Comparison of ENCODE assay signal across 30 cellular contexts in the genomic region with DNA sequence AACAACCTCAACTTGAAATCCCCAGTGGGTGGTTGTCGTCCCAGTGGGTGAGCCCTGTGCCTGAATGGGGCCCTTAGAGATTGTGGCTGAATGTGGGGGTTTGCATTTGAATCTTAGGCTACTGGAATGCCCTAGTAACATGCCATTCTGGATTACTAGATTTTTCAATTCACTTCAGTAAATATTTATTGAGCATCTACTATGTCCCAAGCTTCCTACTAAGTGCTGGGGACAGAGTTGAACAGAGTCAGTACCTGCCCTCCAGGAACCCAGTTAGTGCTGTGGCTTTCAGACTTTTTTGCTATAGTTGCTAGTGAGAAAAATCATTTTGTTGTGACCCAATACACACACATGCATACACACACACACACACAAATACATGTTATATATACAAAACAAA. TPM values are rescaled to one million over a fixed set of nuclear protein-coding genes. Genes with fewer than 3 reads are reported as not detected.
"Had no signal": no experiment of that assay in that cellular context is flagged by ENCODE, and none has a peak within 500 bp of the region (broad histone marks: within the 10 kb centered on the region; RNA-seq: fewer than 3 reads in every experiment).

No MANE protein-coding gene starts in this region.

- H3K27ac Mint-ChIP-seq: activated naive CD8-positive, alpha-beta T cell; mesothelial cell of epicardium; stimulated activated naive B cell treated with anti-CD40 and anti-IgM and Interleukin-4, amounts not matched to agents 10 μg/mL and 1 μg/mL and 100 μg/mL, for 72 hours; T-helper 17 cell had no signal

- H3K36me3 Mint-ChIP-seq: activated naive CD8-positive, alpha-beta T cell; mesothelial cell of epicardium; naive B cell; stimulated activated naive B cell treated with anti-CD40 and anti-IgM and Interleukin-4, amounts not matched to agents 10 μg/mL and 1 μg/mL and 100 μg/mL, for 72 hours had no signal

- H3K27me3 Mint-ChIP-seq: activated naive CD8-positive, alpha-beta T cell; naive B cell; stimulated activated naive B cell treated with anti-CD40 and anti-IgM and Interleukin-4, amounts not matched to agents 10 μg/mL and 1 μg/mL and 100 μg/mL, for 72 hours had no signal

- H3K27me3 ChIP-seq: body of pancreas, cardiac muscle cell, hepatocyte, testis had no signal

- H3K4me2 ChIP-seq: hepatocyte, smooth muscle cell had no signal

- FAIRE-seq: colon, endometrium, frontal cortex had no signal

- H3K4me3 ChIP-seq: body of pancreas, cardiac muscle cell, hepatocyte, psoas muscle, smooth muscle cell, stomach, testis had no signal

- H3K4me3 Mint-ChIP-seq: activated naive CD8-positive, alpha-beta T cell; mesothelial cell of epicardium; stimulated activated naive B cell treated with anti-CD40 and anti-IgM and Interleukin-4, amounts not matched to agents 10 μg/mL and 1 μg/mL and 100 μg/mL, for 72 hours; T-helper 17 cell had no signal

- H3K36me3 ChIP-seq: cardiac muscle cell, stomach had no signal

- DNase-seq: activated CD4-positive, alpha-beta T cell treated with anti-CD3 and anti-CD28 coated beads for 48 hours; activated CD4-positive, alpha-beta T cell treated with anti-CD3 and anti-CD28 coated beads, Interleukin-2, amount 50 U/mL, for 48 hours; activated CD8-positive, alpha-beta memory T cell treated with anti-CD3 and anti-CD28 coated beads for 24 hours; activated effector memory CD4-positive, alpha-beta T cell treated with Interleukin-2 at 50 U/mL for 16 hours; activated naive CD4-positive, alpha-beta T cell treated with Interleukin-2 at 50 U/mL for 16 hours; aorta; body of pancreas; dermis blood vessel endothelial cell; effector CD8-positive, alpha-beta T cell; glutamatergic neuron; islet precursor cell; left cardiac atrium; naive B cell; psoas muscle; stimulated activated CD4-positive, alpha-beta T cell treated with anti-CD3 and anti-CD28 coated beads, Interleukin-2, amount 100 ng/mL, for 24 hours; stimulated activated naive B cell treated with anti-CD40 and anti-IgM and Interleukin-4, amounts not matched to agents 10 μg/mL and 1 μg/mL and 100 μg/mL, for 72 hours; stomach; T-helper 17 cell; T1000; WERI-Rb-1 had no signal

- H3K9me3 ChIP-seq: body of pancreas, psoas muscle, stomach, testis had no signal

- H2AFZ ChIP-seq: hepatocyte, parathyroid adenoma had no signal

- H3K27ac ChIP-seq: body of pancreas, cardiac muscle cell, hepatocyte, parathyroid adenoma, psoas muscle, testis, WERI-Rb-1 had no signal

- H3K9me3 Mint-ChIP-seq: mesothelial cell of epicardium; stimulated activated naive B cell treated with anti-CD40 and anti-IgM and Interleukin-4, amounts not matched to agents 10 μg/mL and 1 μg/mL and 100 μg/mL, for 72 hours had no signal

- H3K79me2 ChIP-seq: hepatocyte, parathyroid adenoma had no signal

- H3K4me1 ChIP-seq: body of pancreas, parathyroid adenoma had no signal

RNA-seq across cellular contexts. Expression of a gene that starts 39.0 kb away (rescaled TPM):
- total RNA-seq: T-helper 17 cell had no signal
